Comparison of ENCODE assay signal across 28 cellular contexts in the genomic region with DNA sequence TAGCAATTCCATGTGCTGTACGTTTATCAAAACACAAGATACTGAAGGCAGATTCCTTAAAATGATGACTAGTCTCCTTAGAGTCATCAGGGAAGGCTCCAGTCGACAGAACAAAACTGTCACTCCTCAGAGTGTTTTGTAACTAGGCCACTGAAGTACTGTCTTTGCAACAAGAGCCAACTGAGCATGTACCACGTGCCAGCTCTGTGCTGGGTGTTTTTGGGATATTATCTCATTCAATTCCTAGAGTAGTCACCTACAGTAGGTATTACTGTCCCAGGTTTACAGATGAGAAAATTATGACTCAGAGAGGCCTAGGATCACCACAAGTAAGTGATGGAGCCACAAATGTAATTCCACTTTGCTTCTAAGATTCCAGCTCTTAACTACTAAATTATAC.
"Had no signal": no experiment of that assay in that cellular context is flagged by ENCODE, and none has a peak within 500 bp of the region (broad histone marks: within the 10 kb centered on the region; RNA-seq: fewer than 3 reads in every experiment).

No MANE protein-coding gene starts in this region.

- DNase-seq: activated CD4-positive, alpha-beta memory T cell treated with anti-CD3 and anti-CD28 coated beads, Interleukin-2, amount 10 ng/mL, durations not matched to agents 7 days and 5 days; activated CD4-positive, alpha-beta T cell treated with anti-CD3 and anti-CD28 coated beads, Interleukin-2, amount 10 ng/mL, durations not matched to agents 24 days and 14 days; activated CD4-positive, alpha-beta T cell treated with anti-CD3 and anti-CD28 coated beads, Interleukin-2, amount 50 U/mL, for 4 hours; activated CD8-positive, alpha-beta memory T cell treated with anti-CD3 and anti-CD28 coated beads, Interleukin-2, amount 50 U/mL, for 48 hours; activated gamma-delta T cell; activated naive CD4-positive, alpha-beta T cell; activated naive CD4-positive, alpha-beta T cell treated with anti-CD3 and anti-CD28 coated beads, Interleukin-2, amount 50 U/mL, for 16 hours; activated T-cell treated with anti-CD3 and anti-CD28 coated beads for 4 hours; activated T-cell treated with anti-CD3 and anti-CD28 coated beads, Interleukin-2, amount 50 U/mL, for 24 hours; activated T-cell treated with anti-CD3 and anti-CD28 coated beads, Interleukin-2, amount 50 U/mL, for 72 hours; amniotic stem cell; anterior cingulate cortex; brain microvascular endothelial cell; caudate nucleus; colonic mucosa; effector memory CD4-positive, alpha-beta T cell; endodermal cell; foreskin fibroblast; glutamatergic neuron; heart right ventricle; T-helper 2 cell had no signal

- H3K27me3 ChIP-seq: brain microvascular endothelial cell, colonic mucosa, heart right ventricle had no signal

- H3K4me1 ChIP-seq: colonic mucosa had no signal

- H3K27ac ChIP-seq: brain microvascular endothelial cell, colonic mucosa, heart right ventricle, VCaP had no signal

- H3K4me3 ChIP-seq: colonic mucosa, heart right ventricle had no signal

- ATAC-seq: activated CD4-positive, CD25-positive, alpha-beta regulatory T cell treated with anti-CD3 and anti-CD28 coated beads, Interleukin-2, amount 50 U/mL, for 24 hours; activated T-cell treated with anti-CD3 and anti-CD28 coated beads, Interleukin-2, amount 50 U/mL, for 72 hours; esophagus mucosa; WTC11 had no signal

- FAIRE-seq: astrocyte, bronchial epithelial cell, frontal cortex had no signal

- H3K9me3 ChIP-seq: colonic mucosa, heart right ventricle had no signal
